ENCODE assay signal across 11 cellular contexts in the genomic region with DNA sequence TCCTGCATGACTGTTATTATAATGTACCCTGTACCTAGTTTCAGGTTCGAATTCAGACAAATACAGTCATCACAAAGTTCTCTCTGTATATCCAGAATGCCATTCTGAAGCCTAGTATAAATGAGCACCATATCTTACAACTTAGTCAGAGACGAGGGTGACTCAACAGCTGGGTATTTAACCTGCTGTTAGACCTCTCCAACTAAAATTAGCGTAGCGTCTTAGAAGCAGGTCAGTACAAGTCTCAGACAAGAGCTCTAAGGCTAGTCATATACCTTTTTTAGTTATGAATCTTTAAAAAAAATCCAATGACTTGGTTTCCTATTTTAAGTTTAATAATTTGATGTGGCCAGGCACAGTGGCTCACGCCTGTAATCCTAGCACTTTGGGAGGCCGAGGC.
DNase-seq lines count a peak whose midpoint lies in the region; ATAC-seq and TF ChIP-seq lines count a peak whose summit lies in the region.
"Had no signal": no experiment of that assay in that cellular context is flagged by ENCODE, and none has a peak within 500 bp of the region (broad histone marks: within the 10 kb centered on the region; RNA-seq: fewer than 3 reads in every experiment).

No MANE protein-coding gene starts in this region.

- H3K4me3 ChIP-seq in right cardiac atrium (ENCODE audit: low read length) (no peak overlapping the region), thoracic aorta (no peak overlapping the region), BE2C (ENCODE audit: low read depth, low read length) (no peak overlapping the region)
- H3K4me3 ChIP-seq: thyroid gland had no signal

- ATAC-seq in right cardiac atrium (peak; percentile 41 to 55), thoracic aorta (ENCODE audit: insufficient number of reproducible peaks, low FRiP score, low read depth) (peak; percentile 95)

- H3K9me3 ChIP-seq in right cardiac atrium (ENCODE audit: control insufficient read depth, low read length), result no peaks in the 10 kb centered on the region
- H3K9me3 ChIP-seq in thoracic aorta, result no peaks in the 10 kb centered on the region
- no peaks in the 10 kb centered on the region for H3K9me3 ChIP-seq in BE2C
- H3K9me3 ChIP-seq: thyroid gland had no signal

- H3K4me1 ChIP-seq in right cardiac atrium (ENCODE audit: control insufficient read depth, insufficient read depth, low read length), result peaks cover 1% of the 10 kb centered on the region
- H3K4me1 ChIP-seq in thoracic aorta (ENCODE audit: control insufficient read depth in 1 of 2, low read depth in 2 of 2), result peaks cover 11 to 36% of the 10 kb centered on the region in 2 donors
- H3K4me1 ChIP-seq in BE2C, result no peaks in the 10 kb centered on the region

- WGBS in right cardiac atrium, result 89% methylated on average over 6 of the region's 6 CpGs

- H3K36me3 ChIP-seq in thoracic aorta (no peaks in the 10 kb centered on the region), BE2C (no peaks in the 10 kb centered on the region)
- H3K36me3 ChIP-seq: thyroid gland had no signal

- DNase-seq in DMS53 (lab: John Stamatoyannopoulos, UW), result peak; percentile 2
- DNase-seq in DMS53 treated with DMSO at 0.1 percent for 48 hours (lab: John Stamatoyannopoulos, UW; ENCODE audit: unreplicated experiment), result no peak
- peak; percentile 67 for DNase-seq in amniotic stem cell (lab: John Stamatoyannopoulos, UW)
- no peak for DNase-seq in right cardiac atrium
- no peak for DNase-seq in thoracic aorta (ENCODE audit: low spot score)
- no peak for DNase-seq in NCI-H82 (lab: John Stamatoyannopoulos, UW)
- no peak for DNase-seq in BE2C
- no peak for DNase-seq in stimulated activated CD8-positive, alpha-beta memory T cell treated with anti-CD3 and anti-CD28 coated beads, Interleukin-4, amount 100 ng/mL, for 48 hours
- DNase-seq: stimulated activated CD4-positive, alpha-beta T cell treated with anti-CD3 and anti-CD28 coated beads, Interleukin-4, amount 100 ng/mL, for 1 hour; thyroid gland had no signal

- no peak overlapping the region for H3K27ac ChIP-seq in right cardiac atrium (ENCODE audit: low read length)
- H3K27ac ChIP-seq in thoracic aorta, result peak overlapping the region; percentile 26 to 35
- H3K27ac ChIP-seq: 22Rv1, thyroid gland had no signal

- no peak for TF ChIP-seq CTCF in thoracic aorta (IDR thresholded peaks at IDR 0.05)
- no peak for TF ChIP-seq CTCF in BE2C (IDR thresholded peaks at IDR 0.05; ENCODE audit: low read depth, low read length)

- no peaks in the 10 kb centered on the region for H3K27me3 ChIP-seq in right cardiac atrium (ENCODE audit: control insufficient read depth, insufficient read depth)
- H3K27me3 ChIP-seq in thoracic aorta (replicated peaks; ENCODE audit: insufficient read depth), result no peaks in the 10 kb centered on the region
- no peaks in the 10 kb centered on the region for H3K27me3 ChIP-seq in BE2C
- H3K27me3 ChIP-seq: thyroid gland had no signal

- intact Hi-C loops in right cardiac atrium (cut with DNase I), result no loop called here

Comparison
In these comparisons a context has a peak if more than half of its experiments do, and no peak if none do; other contexts are left out.
1. DNase-seq: peak in DMS53 (single experiment) and amniotic stem cell (single experiment); none in DMS53 treated with DMSO at 0.1 percent for 48 hours (single experiment), right cardiac atrium (0 of 3), thoracic aorta (single experiment), NCI-H82 (single experiment), BE2C (single experiment) and stimulated activated CD8-positive, alpha-beta memory T cell treated with anti-CD3 and anti-CD28 coated beads, Interleukin-4, amount 100 ng/mL, for 48 hours (single experiment).